18 cellular contexts compared by ENCODE assay signal in the genomic region with DNA sequence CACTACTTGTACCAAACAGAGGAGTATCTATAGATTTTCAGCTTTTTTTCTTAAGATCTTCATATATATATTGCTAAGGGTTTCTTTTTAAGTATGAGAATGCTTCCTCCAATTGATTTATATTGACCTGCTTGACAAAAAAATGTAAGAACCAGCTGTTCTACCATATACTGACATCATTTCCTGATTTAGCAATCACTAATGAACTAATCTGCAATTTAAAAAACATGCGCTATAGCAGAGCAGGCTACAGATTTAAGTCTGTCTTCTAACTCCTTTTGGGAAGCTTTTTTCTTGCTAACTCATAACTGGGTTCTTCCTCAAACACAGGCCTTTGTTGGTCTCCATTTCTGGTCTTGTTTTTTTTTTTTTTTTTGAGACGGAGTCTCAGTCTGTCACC. TPM values are rescaled to one million over a fixed set of nuclear protein-coding genes. Genes with fewer than 3 reads are reported as not detected.
DNase-seq lines count a peak whose midpoint lies in the region; ATAC-seq and TF ChIP-seq lines count a peak whose summit lies in the region.
"Had no signal": no experiment of that assay in that cellular context is flagged by ENCODE, and none has a peak within 500 bp of the region (broad histone marks: within the 10 kb centered on the region; RNA-seq: fewer than 3 reads in every experiment).

No MANE protein-coding gene starts in this region.

- H3K9me3 ChIP-seq in A673 (ENCODE audit: low read depth, low read length, poor library complexity, severe bottlenecking): no peaks in the 10 kb centered on the region
- H3K9me3 ChIP-seq in GM23248 (ENCODE audit: low read depth): no peaks in the 10 kb centered on the region
- H3K9me3 ChIP-seq: A549, SJSA1 had no signal

- H3K4me1 ChIP-seq in A673 (ENCODE audit: insufficient read depth, low read length, poor library complexity, severe bottlenecking) (peaks cover 8% of the 10 kb centered on the region), GM23248 (ENCODE audit: insufficient read depth) (no peaks in the 10 kb centered on the region)
- H3K4me1 ChIP-seq: A549; BLaER1 treated with 17β-estradiol and CSF1 and Interleukin-3, amounts not matched to agents 10 nM and 100 nM; SJSA1 had no signal

- POLR2A ChIA-PET in A673 (lab: Charles Lee; ENCODE audit: low non-redundant PET): no interaction called here
- POLR2A ChIA-PET in HEK293T (lab: Yijun Ruan, JAX): no interaction called here

- ATAC-seq in GM18909 (IDR thresholded peaks at IDR 0.05; ENCODE audit: poor library complexity, unreplicated experiment): no peak
- ATAC-seq: A549 had no signal

- H2AFZ ChIP-seq in GM23248: no peak overlapping the region
- H2AFZ ChIP-seq: PC-9 had no signal

- WGBS in GM23248 (ENCODE audit: low coverage in 1 of 2, low lambda C conversion rate in 2 of 2, missing lambda C conversion rate in 2 of 2), 2 experiments: 92 to 94% methylated on average over 2 of the region's 2 CpGs

- no peak for TF ChIP-seq CTCF in A673 (conservative IDR thresholded peaks at IDR 0.05; ENCODE audit: low read depth, low read length)
- TF ChIP-seq CTCF in cardiac fibroblast (IDR thresholded peaks at IDR 0.05; ENCODE audit: low read depth, low read length): no peak

- intact Hi-C loops in A673 (cut with micrococcal nuclease; ENCODE audit: unreplicated experiment): no loop called here

- H3K79me2 ChIP-seq in GM23248 (ENCODE audit: insufficient read depth): no peaks in the 10 kb centered on the region

- CTCF ChIA-PET in A673 (lab: Charles Lee) (no interaction called here), HEK293T (lab: Yijun Ruan, JAX) (no interaction called here)

- H3K36me3 ChIP-seq in A673 (ENCODE audit: insufficient read depth, low read length, poor library complexity, severe bottlenecking) (no peaks in the 10 kb centered on the region), GM23248 (ENCODE audit: low read depth) (no peaks in the 10 kb centered on the region)
- H3K36me3 ChIP-seq: BLaER1 treated with 17β-estradiol and CSF1 and Interleukin-3, amounts not matched to agents 10 nM and 100 nM; SJSA1 had no signal

- DNase-seq in A673 (ENCODE audit: low spot score): peak; percentile 75
- DNase-seq in HCEC 1CT: peak; percentile 37
- peak; percentile 23 to 49 for DNase-seq in cardiac fibroblast (ENCODE audit: low read depth in 2 of 2)
- DNase-seq in fibroblast of peridontal ligament (ENCODE audit: extremely low read depth): peak; percentile 8
- no peak for DNase-seq in GM23248
- DNase-seq in NCI-H510A (lab: John Stamatoyannopoulos, UW): no peak
- DNase-seq in HEK293T (ENCODE audit: extremely low spot score): no peak
- DNase-seq: MM.1S, NCI-H1105 treated with DMSO at 0.1 percent for 48 hours, NCI-H1694, NCI-H510A treated with DMSO at 0.1 percent for 48 hours, NCI-H774, PC-9, SW 1271 had no signal

- in situ Hi-C loops in GM23248 (cut with MboI): no loop called here

- H3K27me3 ChIP-seq in A673 (replicated peaks; ENCODE audit: insufficient read depth, low read depth, low read length, poor library complexity) (no peaks in the 10 kb centered on the region), GM23248 (replicated peaks; ENCODE audit: insufficient read depth) (no peaks in the 10 kb centered on the region)
- H3K27me3 ChIP-seq: BLaER1 treated with 17β-estradiol and CSF1 and Interleukin-3, amounts not matched to agents 10 nM and 100 nM; SJSA1 had no signal

- no peak overlapping the region for H3K4me2 ChIP-seq in GM23248 (ENCODE audit: unreplicated experiment)
- H3K4me2 ChIP-seq: A549; BLaER1 treated with 17β-estradiol and CSF1 and Interleukin-3, amounts not matched to agents 10 nM and 100 nM; PC-9 had no signal

- no peaks in the 10 kb centered on the region for H3F3A ChIP-seq in GM23248 (ENCODE audit: insufficient read depth)

- H3K27ac ChIP-seq in A673 (ENCODE audit: low read depth, low read length, poor library complexity, severe bottlenecking) (peak overlapping the region; percentile 78), GM23248 (no peak overlapping the region)
- H3K27ac ChIP-seq: A549; BLaER1 treated with 17β-estradiol and CSF1 and Interleukin-3, amounts not matched to agents 10 nM and 100 nM; PC-9; SJSA1 had no signal

- no peaks in the 10 kb centered on the region for H3K9me2 ChIP-seq in GM23248 (ENCODE audit: insufficient read depth)

- no peak overlapping the region for H3K9ac ChIP-seq in GM23248
- H3K9ac ChIP-seq: BLaER1 treated with 17β-estradiol and CSF1 and Interleukin-3, amounts not matched to agents 10 nM and 100 nM had no signal

- H3K4me3 ChIP-seq in A673 (ENCODE audit: low read depth, low read length, poor library complexity, severe bottlenecking): no peak overlapping the region
- H3K4me3 ChIP-seq in cardiac fibroblast (replicated peaks in 1 of 2; ENCODE audit: low read depth in 2 of 2, low read length in 2 of 2): no peak overlapping the region
- H3K4me3 ChIP-seq in GM23248: no peak overlapping the region
- H3K4me3 ChIP-seq: A549; BLaER1 treated with 17β-estradiol and CSF1 and Interleukin-3, amounts not matched to agents 10 nM and 100 nM; PC-9; SJSA1 had no signal

- H4K20me1 ChIP-seq in GM23248 (ENCODE audit: insufficient read depth): no peaks in the 10 kb centered on the region
- H4K20me1 ChIP-seq: BLaER1 treated with 17β-estradiol and CSF1 and Interleukin-3, amounts not matched to agents 10 nM and 100 nM had no signal

- no TSS peak for BruUV-seq in A673 (replicated peaks; lab: Mats Ljungman, UMichigan)

TF ChIP-seq in HEK293T, 16 proteins besides CTCF, POLR2A, EP300 and RAD21:
- TF ChIP-seq, protein P1, sequence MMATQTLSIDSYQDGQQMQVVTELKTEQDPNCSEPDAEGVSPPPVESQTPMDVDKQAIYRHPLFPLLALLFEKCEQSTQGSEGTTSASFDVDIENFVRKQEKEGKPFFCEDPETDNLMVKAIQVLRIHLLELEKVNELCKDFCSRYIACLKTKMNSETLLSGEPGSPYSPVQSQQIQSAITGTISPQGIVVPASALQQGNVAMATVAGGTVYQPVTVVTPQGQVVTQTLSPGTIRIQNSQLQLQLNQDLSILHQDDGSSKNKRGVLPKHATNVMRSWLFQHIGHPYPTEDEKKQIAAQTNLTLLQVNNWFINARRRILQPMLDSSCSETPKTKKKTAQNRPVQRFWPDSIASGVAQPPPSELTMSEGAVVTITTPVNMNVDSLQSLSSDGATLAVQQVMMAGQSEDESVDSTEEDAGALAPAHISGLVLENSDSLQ (IDR thresholded peaks at IDR 0.05): no peak
- TF ChIP-seq ELF4 (IDR thresholded peaks at IDR 0.05) (no peak), CTBP1 (IDR thresholded peaks at IDR 0.05; ENCODE audit: borderline replicate concordance) (no peak), BHLHE40 (IDR thresholded peaks at IDR 0.05; ENCODE audit: borderline replicate concordance) (no peak), ZNF384 (IDR thresholded peaks at IDR 0.05) (no peak), SP1 (IDR thresholded peaks at IDR 0.05) (no peak)
TF ChIP-seq in HEK293T: peak in this region for 0.

RNA-seq across cellular contexts. Expression of a gene that starts 33.2 kb away (rescaled TPM):
- total RNA-seq in A673 (2021): 1.1 and 1.3 TPM in 2 replicates
- total RNA-seq in GM23248 (2014; rRNA removed; shearing (Covaris generic)): under 0.01 and 0.86 TPM in 2 replicates
- polyA plus RNA-seq in GM23248 (2016; fragmentation: Nextera tagmentation; extraction: Ambion mirVana): 0.19 and 0.20 TPM in 2 replicates

Comparison
In these comparisons a context has a peak if more than half of its experiments do, and no peak if none do; other contexts are left out.
1. DNase-seq: peak in A673 (single experiment), HCEC 1CT (single experiment), cardiac fibroblast (2 of 2) and fibroblast of peridontal ligament (single experiment); none in GM23248 (single experiment), NCI-H510A (single experiment) and HEK293T (single experiment).